6 cellular contexts compared by ENCODE assay signal in genomic region chr14:94079891-94080605, GRCh38. TPM values are rescaled to one million over a fixed set of nuclear protein-coding genes. Genes with fewer than 3 reads are reported as not detected.
A peak's percentile ranks its signal among the peaks of the same experiment; 100 is the strongest.
DNase-seq lines count a peak whose midpoint lies in the region; ATAC-seq, FAIRE-seq and TF ChIP-seq lines count a peak whose summit lies in the region.

No MANE protein-coding gene starts in this region.

- peak overlapping the region; percentile 97 for H3K9ac ChIP-seq in fibroblast of lung (ENCODE audit: insufficient read depth, low read length)

- FAIRE-seq in GM12892 (lab: Jason Lieb, UNC), result no peak

- peak overlapping the region; percentile 77 for H3K4me2 ChIP-seq in fibroblast of lung (ENCODE audit: extremely low read depth, insufficient read depth, low read length)

- peak overlapping the region; percentile 97 to 100 for H3K4me3 Mint-ChIP-seq in activated T-cell treated with anti-CD3 and anti-CD28 coated beads, Interleukin-2, amount 50 U/mL, for 72 hours
- H3K4me3 Mint-ChIP-seq in stimulated activated naive CD8-positive, alpha-beta T cell treated with anti-CD3 and anti-CD28 coated beads, Interleukin-15, amount 100 ng/mL, for 72 hours, result peak overlapping the region; percentile 96 to 99

- H3K36me3 ChIP-seq in fibroblast of lung (ENCODE audit: control insufficient read depth, insufficient read depth, low read length), result peaks cover 9% of the 10 kb centered on the region

- peaks cover 11% of the 10 kb centered on the region for H3K4me1 ChIP-seq in fibroblast of lung (ENCODE audit: control insufficient read depth, extremely low read depth, insufficient read depth, low read length)

- H3K27ac Mint-ChIP-seq in activated T-cell treated with anti-CD3 and anti-CD28 coated beads, Interleukin-2, amount 50 U/mL, for 72 hours, result peak overlapping the region; percentile 99
- peak overlapping the region; percentile 100 for H3K27ac Mint-ChIP-seq in stimulated activated naive CD8-positive, alpha-beta T cell treated with anti-CD3 and anti-CD28 coated beads, Interleukin-15, amount 100 ng/mL, for 72 hours

- H3K4me1 Mint-ChIP-seq in activated T-cell treated with anti-CD3 and anti-CD28 coated beads, Interleukin-2, amount 50 U/mL, for 72 hours (ENCODE audit: low read depth), result peaks cover 70% of the 10 kb centered on the region
- peaks cover 45% of the 10 kb centered on the region for H3K4me1 Mint-ChIP-seq in stimulated activated naive CD8-positive, alpha-beta T cell treated with anti-CD3 and anti-CD28 coated beads, Interleukin-15, amount 100 ng/mL, for 72 hours

- H3K4me3 ChIP-seq in fibroblast of lung (replicated peaks in 1 of 4; ENCODE audit: control extremely low read depth in 1 of 4, insufficient read depth in 1 of 4, low read depth in 3 of 4, low read length in 4 of 4), result peak overlapping the region; percentile 86 to 99 (median 98)

- H3K9me3 Mint-ChIP-seq in activated T-cell treated with anti-CD3 and anti-CD28 coated beads, Interleukin-2, amount 50 U/mL, for 72 hours, result no peaks in the 10 kb centered on the region
- peaks cover 0 to 7% of the 10 kb centered on the region in 2 donors for H3K9me3 Mint-ChIP-seq in stimulated activated naive CD8-positive, alpha-beta T cell treated with anti-CD3 and anti-CD28 coated beads, Interleukin-15, amount 100 ng/mL, for 72 hours

- no peak for ATAC-seq in activated T-cell treated with anti-CD3 and anti-CD28 coated beads, Interleukin-2, amount 50 U/mL, for 72 hours (replicated peaks in 1 of 2)
- ATAC-seq in stimulated activated naive CD8-positive, alpha-beta T cell treated with anti-CD3 and anti-CD28 coated beads, Interleukin-15, amount 100 ng/mL, for 72 hours, result no peak

- H3K79me2 ChIP-seq in fibroblast of lung (ENCODE audit: control insufficient read depth, insufficient read depth, low read length), result peaks cover 64% of the 10 kb centered on the region

- H2AFZ ChIP-seq in fibroblast of lung (ENCODE audit: low read length), result no peak overlapping the region

- H3K9me3 ChIP-seq in fibroblast of lung (ENCODE audit: control insufficient read depth, insufficient read depth, low read depth, low read length), result no peaks in the 10 kb centered on the region

- H3K27me3 Mint-ChIP-seq in activated T-cell treated with anti-CD3 and anti-CD28 coated beads, Interleukin-2, amount 50 U/mL, for 72 hours (ENCODE audit: low read depth), result no peaks in the 10 kb centered on the region
- H3K27me3 Mint-ChIP-seq in stimulated activated naive CD8-positive, alpha-beta T cell treated with anti-CD3 and anti-CD28 coated beads, Interleukin-15, amount 100 ng/mL, for 72 hours, result no peaks in the 10 kb centered on the region

- peaks cover 22 to 26% of the 10 kb centered on the region in 2 donors for H3K36me3 Mint-ChIP-seq in activated T-cell treated with anti-CD3 and anti-CD28 coated beads, Interleukin-2, amount 50 U/mL, for 72 hours (ENCODE audit: insufficient read depth in 2 of 2)

- H4K20me1 ChIP-seq in fibroblast of lung (ENCODE audit: control insufficient read depth, extremely low read depth, insufficient read depth, low read length), result no peaks in the 10 kb centered on the region

- DNase-seq in activated T-cell treated with anti-CD3 and anti-CD28 coated beads, Interleukin-2, amount 50 U/mL, for 72 hours, result no peak
- DNase-seq in activated T-cell treated with anti-CD3 and anti-CD28 coated beads for 4 hours (no peak), fibroblast of lung (ENCODE audit: low read depth in 2 of 2) (peak; percentile 42 to 53), GM12892 (ENCODE audit: insufficient read length) (no peak)
- DNase-seq in stimulated activated naive CD8-positive, alpha-beta T cell treated with anti-CD3 and anti-CD28 coated beads, Interleukin-15, amount 100 ng/mL, for 72 hours, result peak; percentile 13 to 23
- DNase-seq in effector CD8-positive, alpha-beta T cell (lab: John Stamatoyannopoulos, UW), result no peak

- H3K27me3 ChIP-seq in fibroblast of lung (ENCODE audit: control insufficient read depth, insufficient read depth, low read length), result no peaks in the 10 kb centered on the region

- no peak for TF ChIP-seq POLR2A in GM12892 (IDR thresholded peaks at IDR 0.05; ENCODE audit: low read depth, low read length)

- no peak for TF ChIP-seq CTCF in fibroblast of lung (conservative IDR thresholded peaks at IDR 0.05 in 1 of 2, IDR thresholded peaks at IDR 0.05 in 1 of 2; ENCODE audit: low read depth in 1 of 2, low read length in 2 of 2)

- peak overlapping the region; percentile 98 for H3K27ac ChIP-seq in fibroblast of lung (ENCODE audit: insufficient read depth, low read length)

RNA-seq across cellular contexts. Expression of gene DDX24, which starts 1.0 kb away (rescaled TPM):
- 100 to 1,000 TPM; 193 to 197 TPM for total RNA-seq in activated T-cell treated with anti-CD3 and anti-CD28 coated beads, Interleukin-2, amount 50 U/mL, for 72 hours
- 103 and 143 TPM in 2 replicates for total RNA-seq in fibroblast of lung
- 192 and 244 TPM in 2 replicates for polyA plus RNA-seq in fibroblast of lung
- 157 and 176 TPM in 2 replicates for polyA plus RNA-seq in fibroblast of lung (2012)
- 64.4 and 89.6 TPM in 2 replicates for polyA minus RNA-seq in fibroblast of lung (ENCODE audit: low replicate concordance)
- 147 TPM for polyA plus RNA-seq in GM12892 (2012; ENCODE audit: missing spikeins)

RNA-seq across cellular contexts. Expression of gene IFI27L1, which starts 1.1 kb away (rescaled TPM):
- total RNA-seq in activated T-cell treated with anti-CD3 and anti-CD28 coated beads, Interleukin-2, amount 50 U/mL, for 72 hours, result 10 to 100 TPM; 59.6 to 71.4 TPM
- 8.5 and 14.4 TPM in 2 replicates for total RNA-seq in fibroblast of lung
- polyA plus RNA-seq in fibroblast of lung, result 20.3 and 26.0 TPM in 2 replicates
- polyA plus RNA-seq in fibroblast of lung (2012), result 21.2 and 28.0 TPM in 2 replicates
- polyA minus RNA-seq in fibroblast of lung (ENCODE audit: low replicate concordance), result 14.6 and 15.5 TPM in 2 replicates
- polyA plus RNA-seq in GM12892 (2012; ENCODE audit: missing spikeins), result 25.2 TPM

RNA-seq across cellular contexts. Expression of gene IFI27, which starts 30.5 kb away (rescaled TPM):
- total RNA-seq in activated T-cell treated with anti-CD3 and anti-CD28 coated beads, Interleukin-2, amount 50 U/mL, for 72 hours, result 1 to 10 TPM; 5.1 to 7.7 TPM
- 7.9 and 11.6 TPM in 2 replicates for total RNA-seq in fibroblast of lung
- polyA plus RNA-seq in fibroblast of lung, result 8.3 and 32.2 TPM in 2 replicates
- 7.7 and 26.1 TPM in 2 replicates for polyA plus RNA-seq in fibroblast of lung (2012)
- polyA minus RNA-seq in fibroblast of lung (ENCODE audit: low replicate concordance), result 1.1 TPM in 1 of 2 replicates, not detected in the other
- polyA plus RNA-seq in GM12892 (2012; ENCODE audit: missing spikeins), result 3.1 TPM

RNA-seq across cellular contexts. Expression of gene IFI27L2, which starts 49.4 kb away (rescaled TPM):
- total RNA-seq in activated T-cell treated with anti-CD3 and anti-CD28 coated beads, Interleukin-2, amount 50 U/mL, for 72 hours, result 10 to 100 TPM; 52.0 to 66.0 TPM
- 114 and 225 TPM in 2 replicates for total RNA-seq in fibroblast of lung
- 91.4 and 104 TPM in 2 replicates for polyA plus RNA-seq in fibroblast of lung
- polyA plus RNA-seq in fibroblast of lung (2012), result 322 and 327 TPM in 2 replicates
- polyA minus RNA-seq in fibroblast of lung (ENCODE audit: low replicate concordance), result 65.8 and 141 TPM in 2 replicates
- polyA plus RNA-seq in GM12892 (2012; ENCODE audit: missing spikeins), result 150 TPM

RNA-seq across cellular contexts. Expression of gene OTUB2, which starts 53.9 kb away (rescaled TPM):
- 1 to 10 TPM; 1.9 to 2.1 TPM for total RNA-seq in activated T-cell treated with anti-CD3 and anti-CD28 coated beads, Interleukin-2, amount 50 U/mL, for 72 hours
- 1.5 and 2.3 TPM in 2 replicates for total RNA-seq in fibroblast of lung
- 1.3 and 1.4 TPM in 2 replicates for polyA plus RNA-seq in fibroblast of lung
- 0.86 and 0.96 TPM in 2 replicates for polyA plus RNA-seq in fibroblast of lung (2012)
- 2.6 and 4.3 TPM in 2 replicates for polyA minus RNA-seq in fibroblast of lung (ENCODE audit: low replicate concordance)
- polyA plus RNA-seq in GM12892 (2012; ENCODE audit: missing spikeins), result 0.57 TPM

Comparison
In these comparisons a context has a peak if more than half of its experiments do, and no peak if none do; other contexts are left out.
1. DNase-seq: peak in fibroblast of lung (2 of 2) and stimulated activated naive CD8-positive, alpha-beta T cell treated with anti-CD3 and anti-CD28 coated beads, Interleukin-15, amount 100 ng/mL, for 72 hours (2 of 2); none in activated T-cell treated with anti-CD3 and anti-CD28 coated beads, Interleukin-2, amount 50 U/mL, for 72 hours (0 of 2), activated T-cell treated with anti-CD3 and anti-CD28 coated beads for 4 hours (single experiment), effector CD8-positive, alpha-beta T cell (single experiment) and GM12892 (single experiment).